ENCODE assay signal across 8 cellular contexts in the genomic region with DNA sequence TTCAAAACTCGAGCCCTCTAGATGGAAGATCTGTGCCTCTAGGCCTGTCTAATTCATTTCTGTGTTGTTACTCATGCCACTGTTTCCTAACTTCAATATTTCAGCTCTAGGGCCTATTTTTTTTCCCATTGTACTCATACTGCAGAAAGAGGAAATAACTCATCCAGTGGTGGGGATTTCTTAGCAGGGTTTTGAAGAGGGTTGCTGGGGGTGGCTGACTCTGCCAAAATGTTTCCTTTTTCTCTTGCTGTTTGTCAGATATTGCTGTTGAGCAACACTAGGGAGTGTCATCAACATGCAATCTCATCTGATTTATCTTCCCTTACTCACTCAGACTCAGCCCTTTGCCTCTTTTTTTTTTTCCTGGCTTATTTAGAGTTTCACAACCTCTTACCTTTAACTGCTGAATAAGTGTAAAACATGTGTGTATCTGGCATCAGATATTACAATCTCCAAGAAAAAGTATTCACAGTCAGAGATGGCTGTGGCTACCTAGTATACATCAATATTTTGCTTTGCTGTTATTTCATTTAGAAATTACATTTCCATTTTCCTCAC.
DNase-seq lines count a peak whose midpoint lies in the region; ATAC-seq, FAIRE-seq and TF ChIP-seq lines count a peak whose summit lies in the region.

No MANE protein-coding gene starts in this region.

- no peaks in the 10 kb centered on the region for H3K27me3 Mint-ChIP-seq in naive B cell

- H3K4me1 Mint-ChIP-seq in naive B cell, result peaks cover 15 to 19% (median 17%) of the 10 kb centered on the region in 3 donors

- H3K36me3 ChIP-seq in duodenal mucosa (ENCODE audit: control insufficient read depth in 1 of 2, insufficient read depth in 2 of 2, low read length in 2 of 2), result no peaks in the 10 kb centered on the region
- no peaks in the 10 kb centered on the region for H3K36me3 ChIP-seq in tibial artery

- intact Hi-C loops in tibial artery (cut with DNase I; ENCODE audit: low total_unique reads), result no loop called here

- no peak overlapping the region for H3K9ac ChIP-seq in duodenal mucosa (ENCODE audit: low read depth in 1 of 2, low read length in 2 of 2)

- H3K9me3 ChIP-seq in AG04450 (ENCODE audit: control insufficient read depth, insufficient read depth, low read length) (no peaks in the 10 kb centered on the region), duodenal mucosa (ENCODE audit: control insufficient read depth in 1 of 2, low read length in 2 of 2) (no peaks in the 10 kb centered on the region), tibial artery (no peaks in the 10 kb centered on the region)

- FAIRE-seq in TTC549 (lab: Jason Lieb, UNC), result peak; percentile 96

- DNase-seq in AG04450 (ENCODE audit: low read depth, low spot score) (peak; percentile 94), naive B cell (peak; percentile 58), tibial artery (peak; percentile 78 to 83), iPS-NIHi7 (ENCODE audit: extremely low spot score) (no peak), NCI-H146 (lab: John Stamatoyannopoulos, UW) (no peak)

- H3K27ac Mint-ChIP-seq in naive B cell, result no peak overlapping the region

- peak; percentile 48 for ATAC-seq in HG02884 (IDR thresholded peaks at IDR 0.05; ENCODE audit: unreplicated experiment)
- peak; percentile 54 to 58 for ATAC-seq in naive B cell (ENCODE audit: low read depth in 2 of 2)

- POLR2A ChIA-PET in AG04450 (lab: Yijun Ruan, JAX), result interaction anchor here (0.6 to 1.1 kb wide), 3 partner anchors 19 to 189 kb away, joined by 3 to 5 read pairs (median 3); a partner anchor contains a TSS

- H3K4me1 ChIP-seq in duodenal mucosa (ENCODE audit: control insufficient read depth in 1 of 2, insufficient read depth in 2 of 2, low read length in 2 of 2), result peaks cover 10 to 38% of the 10 kb centered on the region in 2 donors
- peaks cover 0 to 46% (median 14%) of the 10 kb centered on the region in 4 donors for H3K4me1 ChIP-seq in tibial artery

- CTCF ChIA-PET in AG04450 (lab: Charles Lee), result interaction anchor here (0.6 kb wide), 1 partner anchor 360 kb away, joined by 3 read pairs; no protein-coding TSS in a partner anchor

- H3K27me3 ChIP-seq in AG04450 (ENCODE audit: control insufficient read depth, insufficient read depth, low read length) (no peaks in the 10 kb centered on the region), duodenal mucosa (ENCODE audit: control insufficient read depth in 1 of 2, insufficient read depth in 2 of 2, low read length in 2 of 2) (no peaks in the 10 kb centered on the region), tibial artery (no peaks in the 10 kb centered on the region)

- no peaks in the 10 kb centered on the region for H3K9me3 Mint-ChIP-seq in naive B cell

- H3K4me3 Mint-ChIP-seq in naive B cell, result no peak overlapping the region

- H3K4me3 ChIP-seq in AG04450 (ENCODE audit: low read depth, low read length) (no peak overlapping the region), duodenal mucosa (ENCODE audit: low read depth in 1 of 2, low read length in 2 of 2) (no peak overlapping the region), tibial artery (no peak overlapping the region)

- H3K27ac ChIP-seq in AG04450 (ENCODE audit: low read depth, low read length), result peak overlapping the region; percentile 81
- peak overlapping the region; percentile 39 for H3K27ac ChIP-seq in duodenal mucosa (ENCODE audit: low read depth, low read length)
- peak overlapping the region; percentile 30 to 57 for H3K27ac ChIP-seq in tibial artery

- H3K36me3 Mint-ChIP-seq in naive B cell, result no peaks in the 10 kb centered on the region

- TF ChIP-seq CTCF in AG04450 (IDR thresholded peaks at IDR 0.05; ENCODE audit: low read depth, low read length) (no peak), tibial artery (IDR thresholded peaks at IDR 0.05) (no peak)

Comparison
In these comparisons a context has a peak if more than half of its experiments do, and no peak if none do; other contexts are left out.
1. DNase-seq: peak in AG04450 (single experiment), naive B cell (single experiment) and tibial artery (2 of 2); none in iPS-NIHi7 (single experiment) and NCI-H146 (single experiment).
2. Peak in every context shown above with its lines, with median percentiles within 50 percentile points of each other: H3K27ac ChIP-seq.